ENCODE assay signal across 1 cellular context in the genomic region with DNA sequence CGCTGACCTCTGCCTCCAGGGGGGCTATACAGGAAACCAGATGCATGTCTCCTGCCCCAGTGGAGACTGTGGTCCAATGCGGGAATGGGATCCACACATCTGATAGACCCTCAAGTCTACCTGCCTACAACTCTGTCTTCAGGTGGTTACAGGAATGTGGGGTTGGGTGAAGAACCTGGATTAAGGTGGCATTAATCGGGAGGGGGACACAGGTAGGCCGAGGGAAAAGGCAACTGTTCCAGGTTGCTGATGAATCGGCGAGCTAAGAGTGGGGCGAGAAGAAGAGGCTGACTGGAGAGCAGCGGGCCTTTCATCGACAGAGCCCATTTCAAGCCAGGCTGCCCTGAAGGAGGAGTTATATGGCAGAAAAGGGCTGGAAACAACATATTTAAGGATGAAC.
TF ChIP-seq lines count a peak whose summit lies in the region.

No MANE protein-coding gene starts in this region.

TF ChIP-seq in HepG2, 621 proteins besides CTCF, POLR2A, EP300 and RAD21:
- TF ChIP-seq ZFP36L1 (CRISPR knock-in tag; IDR thresholded peaks at IDR 0.05) (no peak), EZH2 (conservative IDR thresholded peaks at IDR 0.05; ENCODE audit: low read depth, low read length) (no peak), GFI1 (CRISPR knock-in tag; IDR thresholded peaks at IDR 0.05; ENCODE audit: borderline replicate concordance) (no peak), TRIM22 (IDR thresholded peaks at IDR 0.05) (no peak), ZKSCAN8 (CRISPR knock-in tag; IDR thresholded peaks at IDR 0.05; ENCODE audit: borderline replicate concordance) (no peak), ZFP37 (CRISPR knock-in tag; IDR thresholded peaks at IDR 0.05; ENCODE audit: borderline replicate concordance) (no peak), HMG20B (CRISPR knock-in tag; conservative IDR thresholded peaks at IDR 0.05) (no peak), ZNF562 (CRISPR knock-in tag; IDR thresholded peaks at IDR 0.05; ENCODE audit: borderline replicate concordance) (no peak), SNRNP70 (IDR thresholded peaks at IDR 0.05; ENCODE audit: low read depth, low read length) (no peak), ZMYM4 (CRISPR knock-in tag; IDR thresholded peaks at IDR 0.05) (no peak), ZNF776 (CRISPR knock-in tag; IDR thresholded peaks at IDR 0.05) (no peak), ESRRA (CRISPR knock-in tag; IDR thresholded peaks at IDR 0.05; ENCODE audit: low read depth) (no peak), TFE3 (CRISPR knock-in tag; IDR thresholded peaks at IDR 0.05) (no peak), JUNB (CRISPR knock-in tag; IDR thresholded peaks at IDR 0.05; ENCODE audit: borderline replicate concordance) (no peak), HMGXB3 (CRISPR knock-in tag; IDR thresholded peaks at IDR 0.05; ENCODE audit: borderline replicate concordance) (no peak)
- TF ChIP-seq, protein P1, sequence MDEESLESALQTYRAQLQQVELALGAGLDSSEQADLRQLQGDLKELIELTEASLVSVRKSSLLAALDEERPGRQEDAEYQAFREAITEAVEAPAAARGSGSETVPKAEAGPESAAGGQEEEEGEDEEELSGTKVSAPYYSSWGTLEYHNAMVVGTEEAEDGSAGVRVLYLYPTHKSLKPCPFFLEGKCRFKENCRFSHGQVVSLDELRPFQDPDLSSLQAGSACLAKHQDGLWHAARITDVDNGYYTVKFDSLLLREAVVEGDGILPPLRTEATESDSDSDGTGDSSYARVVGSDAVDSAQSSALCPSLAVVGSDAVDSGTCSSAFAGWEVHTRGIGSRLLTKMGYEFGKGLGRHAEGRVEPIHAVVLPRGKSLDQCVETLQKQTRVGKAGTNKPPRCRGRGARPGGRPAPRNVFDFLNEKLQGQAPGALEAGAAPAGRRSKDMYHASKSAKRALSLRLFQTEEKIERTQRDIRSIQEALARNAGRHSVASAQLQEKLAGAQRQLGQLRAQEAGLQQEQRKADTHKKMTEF (CRISPR knock-in tag; IDR thresholded peaks at IDR 0.05), result no peak
